30 cellular contexts compared by ENCODE assay signal in the genomic region with DNA sequence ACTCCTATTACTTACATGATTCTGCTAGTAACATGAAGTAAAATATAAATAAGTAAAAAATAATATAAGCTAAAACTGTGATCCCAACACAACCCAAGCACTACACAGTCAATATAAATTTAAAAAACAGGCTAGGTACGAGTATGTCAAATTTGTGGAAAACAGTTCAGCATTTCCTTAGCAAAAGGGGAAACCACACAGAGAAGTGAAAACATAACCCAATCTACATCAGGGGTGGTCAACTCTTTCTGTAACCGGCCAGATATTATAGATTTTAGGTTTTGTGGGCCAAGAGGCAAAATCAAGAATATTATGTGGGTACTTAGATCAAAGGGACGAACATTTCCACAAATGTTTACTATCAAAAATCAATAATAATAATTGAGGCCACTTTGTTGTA.
"Had no signal": no experiment of that assay in that cellular context is flagged by ENCODE, and none has a peak within 500 bp of the region (broad histone marks: within the 10 kb centered on the region; RNA-seq: fewer than 3 reads in every experiment).

No MANE protein-coding gene starts in this region.

- H3K27ac ChIP-seq: ascending aorta, cardiac muscle cell, colonic mucosa, ovary, right lobe of liver, thoracic aorta, VCaP had no signal

- FAIRE-seq: frontal cortex, keratinocyte, TTC549, urothelium cell line had no signal

- ATAC-seq: left cardiac atrium; left ventricle myocardium superior; naive thymus-derived CD4-positive, alpha-beta T cell; right lobe of liver had no signal

- H3K4me1 Mint-ChIP-seq: brain had no signal

- H3K36me3 Mint-ChIP-seq: brain had no signal

- H3K4me1 ChIP-seq: ascending aorta, colonic mucosa, right lobe of liver had no signal

- H3K9me3 ChIP-seq: ascending aorta, colonic mucosa, ovary, right lobe of liver, thoracic aorta had no signal

- H3K4me3 Mint-ChIP-seq: activated CD4-positive, alpha-beta memory T cell treated with anti-CD3 and anti-CD28 coated beads for 36 hours; activated CD4-positive, alpha-beta T cell treated with anti-CD3 and anti-CD28 coated beads, Interleukin-2, amount 10 ng/mL, durations not matched to agents 24 days and 14 days; activated naive CD4-positive, alpha-beta T cell treated with anti-CD3 and anti-CD28 coated beads, Interleukin-2, amount 10 ng/mL, durations not matched to agents 7 days and 5 days; activated naive CD8-positive, alpha-beta T cell treated with anti-CD3 and anti-CD28 coated beads, Interleukin-2, amount 10 ng/mL, durations not matched to agents 7 days and 5 days; activated T-helper 1 cell treated with anti-CD3 and anti-CD28 coated beads, Interleukin-12 subunit alpha, Interleukin-12 subunit beta, Interleukin-2, Interleukin-4 antibody, amounts not matched to agents 30 ng/mL and 10 ng/mL and 1 ng/mL, durations not matched to agents 14 hours and 24 hours and 36 hours; brain; naive thymus-derived CD4-positive, alpha-beta T cell; stimulated activated naive CD8-positive, alpha-beta T cell treated with anti-CD3 and anti-CD28 coated beads, Interleukin-15, Interleukin-2, amounts not matched to agents 100 ng/mL and 50 ng/mL, for 24 hours had no signal

- DNase-seq: activated CD4-positive, alpha-beta memory T cell treated with anti-CD3 and anti-CD28 coated beads for 36 hours; activated CD4-positive, alpha-beta T cell treated with anti-CD3 and anti-CD28 coated beads, Interleukin-2, amount 10 ng/mL, durations not matched to agents 24 days and 14 days; activated CD4-positive, CD25-positive, alpha-beta regulatory T cell treated with anti-CD3 and anti-CD28 coated beads, Interleukin-2, amount 50 U/mL, for 72 hours; activated CD8-positive, alpha-beta memory T cell treated with anti-CD3 and anti-CD28 coated beads, Interleukin-2, amount 50 U/mL, for 4 hours; activated effector memory CD4-positive, alpha-beta T cell treated with anti-CD3 and anti-CD28 coated beads, Interleukin-2, amount 50 U/mL, for 16 hours; activated naive CD4-positive, alpha-beta T cell treated with anti-CD3 and anti-CD28 coated beads, Interleukin-2, amount 10 ng/mL, durations not matched to agents 7 days and 5 days; activated naive CD8-positive, alpha-beta T cell treated with anti-CD3 and anti-CD28 coated beads, Interleukin-2, amount 10 ng/mL, durations not matched to agents 7 days and 5 days; activated T-cell treated with anti-CD3 and anti-CD28 coated beads, Interleukin-2, amount 50 U/mL, for 1 hour; cerebellar nuclear complex; colonic mucosa; effector CD8-positive, alpha-beta T cell; left cardiac atrium; left ventricle myocardium superior; naive thymus-derived CD4-positive, alpha-beta T cell; ovary; right lobe of liver; stimulated activated CD4-positive, alpha-beta T cell treated with anti-CD3 and anti-CD28 coated beads, Interleukin-2, amount 100 ng/mL, for 48 hours; trophoblast cell had no signal

- H3K27ac Mint-ChIP-seq: activated CD4-positive, alpha-beta memory T cell treated with anti-CD3 and anti-CD28 coated beads for 36 hours; activated CD4-positive, alpha-beta T cell treated with anti-CD3 and anti-CD28 coated beads, Interleukin-2, amount 10 ng/mL, durations not matched to agents 24 days and 14 days; activated naive CD4-positive, alpha-beta T cell treated with anti-CD3 and anti-CD28 coated beads, Interleukin-2, amount 10 ng/mL, durations not matched to agents 7 days and 5 days; activated naive CD8-positive, alpha-beta T cell treated with anti-CD3 and anti-CD28 coated beads, Interleukin-2, amount 10 ng/mL, durations not matched to agents 7 days and 5 days; activated T-helper 1 cell treated with anti-CD3 and anti-CD28 coated beads, Interleukin-12 subunit alpha, Interleukin-12 subunit beta, Interleukin-2, Interleukin-4 antibody, amounts not matched to agents 30 ng/mL and 10 ng/mL and 1 ng/mL, durations not matched to agents 14 hours and 24 hours and 36 hours; brain; progenitor cell of endocrine pancreas; stimulated activated naive CD8-positive, alpha-beta T cell treated with anti-CD3 and anti-CD28 coated beads, Interleukin-15, Interleukin-2, amounts not matched to agents 100 ng/mL and 50 ng/mL, for 24 hours had no signal

- H3K36me3 ChIP-seq: ascending aorta, cardiac muscle cell, colonic mucosa, ovary, right lobe of liver, thoracic aorta had no signal

- H3K4me3 ChIP-seq: ascending aorta, cardiac muscle cell, colonic mucosa, ovary, right lobe of liver, thoracic aorta had no signal

- H3K9me3 Mint-ChIP-seq: activated CD4-positive, alpha-beta memory T cell treated with anti-CD3 and anti-CD28 coated beads for 36 hours; activated CD4-positive, alpha-beta T cell treated with anti-CD3 and anti-CD28 coated beads, Interleukin-2, amount 10 ng/mL, durations not matched to agents 24 days and 14 days; activated naive CD4-positive, alpha-beta T cell treated with anti-CD3 and anti-CD28 coated beads, Interleukin-2, amount 10 ng/mL, durations not matched to agents 7 days and 5 days; activated naive CD8-positive, alpha-beta T cell treated with anti-CD3 and anti-CD28 coated beads, Interleukin-2, amount 10 ng/mL, durations not matched to agents 7 days and 5 days; activated T-helper 1 cell treated with anti-CD3 and anti-CD28 coated beads, Interleukin-12 subunit alpha, Interleukin-12 subunit beta, Interleukin-2, Interleukin-4 antibody, amounts not matched to agents 30 ng/mL and 10 ng/mL and 1 ng/mL, durations not matched to agents 14 hours and 24 hours and 36 hours; naive thymus-derived CD4-positive, alpha-beta T cell; stimulated activated naive CD8-positive, alpha-beta T cell treated with anti-CD3 and anti-CD28 coated beads, Interleukin-15, Interleukin-2, amounts not matched to agents 100 ng/mL and 50 ng/mL, for 24 hours had no signal

- H3K27me3 ChIP-seq: ascending aorta, cardiac muscle cell, ovary, right lobe of liver had no signal

- H3K27me3 Mint-ChIP-seq: activated CD4-positive, alpha-beta memory T cell treated with anti-CD3 and anti-CD28 coated beads for 36 hours; activated CD4-positive, alpha-beta T cell treated with anti-CD3 and anti-CD28 coated beads, Interleukin-2, amount 10 ng/mL, durations not matched to agents 24 days and 14 days; activated naive CD4-positive, alpha-beta T cell treated with anti-CD3 and anti-CD28 coated beads, Interleukin-2, amount 10 ng/mL, durations not matched to agents 7 days and 5 days; activated naive CD8-positive, alpha-beta T cell treated with anti-CD3 and anti-CD28 coated beads, Interleukin-2, amount 10 ng/mL, durations not matched to agents 7 days and 5 days; brain; naive thymus-derived CD4-positive, alpha-beta T cell; progenitor cell of endocrine pancreas; stimulated activated naive CD8-positive, alpha-beta T cell treated with anti-CD3 and anti-CD28 coated beads, Interleukin-15, Interleukin-2, amounts not matched to agents 100 ng/mL and 50 ng/mL, for 24 hours had no signal
